In genomic region chr6:131741688-131742393, GRCh38 we compare ENCODE assay signal across 16 cellular contexts.
"Had no signal": no experiment of that assay in that cellular context is flagged by ENCODE, and none has a peak within 500 bp of the region (broad histone marks: within the 10 kb centered on the region; RNA-seq: fewer than 3 reads in every experiment).

No MANE protein-coding gene starts in this region.

- H3K36me3 Mint-ChIP-seq: naive thymus-derived CD4-positive, alpha-beta T cell; stimulated activated effector memory CD8-positive, alpha-beta T cell treated with anti-CD3 and anti-CD28 coated beads, Interleukin-12 subunit alpha, Interleukin-12 subunit beta, amount 100 ng/mL, for 72 hours had no signal

- H3K4me1 Mint-ChIP-seq: naive thymus-derived CD4-positive, alpha-beta T cell; stimulated activated effector memory CD8-positive, alpha-beta T cell treated with anti-CD3 and anti-CD28 coated beads, Interleukin-12 subunit alpha, Interleukin-12 subunit beta, amount 100 ng/mL, for 72 hours had no signal

- DNase-seq: effector CD4-positive, alpha-beta T cell; endodermal cell; foreskin melanocyte; heart left ventricle; hypothalamus; kidney glomerular epithelial cell; naive thymus-derived CD4-positive, alpha-beta T cell; right cardiac atrium; small intestine; stimulated activated CD4-positive, alpha-beta T cell treated with anti-CD3 and anti-CD28 coated beads, Interleukin-12 subunit alpha, Interleukin-12 subunit beta, amount 100 ng/mL, for 4 hours; stimulated activated CD8-positive, alpha-beta memory T cell treated with anti-CD3 and anti-CD28 coated beads, Interleukin-4, amount 100 ng/mL, for 48 hours; tibial artery; upper lobe of left lung; uterus had no signal

- H3K4me3 Mint-ChIP-seq: endodermal cell; naive thymus-derived CD4-positive, alpha-beta T cell; stimulated activated effector memory CD8-positive, alpha-beta T cell treated with anti-CD3 and anti-CD28 coated beads, Interleukin-12 subunit alpha, Interleukin-12 subunit beta, amount 100 ng/mL, for 72 hours; stimulated activated naive CD8-positive, alpha-beta T cell treated with anti-CD3 and anti-CD28 coated beads, Interleukin-15, Interleukin-2, amounts not matched to agents 100 ng/mL and 50 ng/mL, for 24 hours had no signal

- ATAC-seq: heart left ventricle; naive thymus-derived CD4-positive, alpha-beta T cell; right cardiac atrium; stimulated activated effector memory CD8-positive, alpha-beta T cell treated with anti-CD3 and anti-CD28 coated beads, Interleukin-12 subunit alpha, Interleukin-12 subunit beta, amount 100 ng/mL, for 72 hours had no signal

- H3K27ac Mint-ChIP-seq: endodermal cell; naive thymus-derived CD4-positive, alpha-beta T cell; stimulated activated effector memory CD8-positive, alpha-beta T cell treated with anti-CD3 and anti-CD28 coated beads, Interleukin-12 subunit alpha, Interleukin-12 subunit beta, amount 100 ng/mL, for 72 hours; stimulated activated naive CD8-positive, alpha-beta T cell treated with anti-CD3 and anti-CD28 coated beads, Interleukin-15, Interleukin-2, amounts not matched to agents 100 ng/mL and 50 ng/mL, for 24 hours had no signal

- H3K9me3 Mint-ChIP-seq: endodermal cell; stimulated activated effector memory CD8-positive, alpha-beta T cell treated with anti-CD3 and anti-CD28 coated beads, Interleukin-12 subunit alpha, Interleukin-12 subunit beta, amount 100 ng/mL, for 72 hours; stimulated activated naive CD8-positive, alpha-beta T cell treated with anti-CD3 and anti-CD28 coated beads, Interleukin-15, Interleukin-2, amounts not matched to agents 100 ng/mL and 50 ng/mL, for 24 hours had no signal
